ENCODE assay signal across 8 cellular contexts in the genomic region with DNA sequence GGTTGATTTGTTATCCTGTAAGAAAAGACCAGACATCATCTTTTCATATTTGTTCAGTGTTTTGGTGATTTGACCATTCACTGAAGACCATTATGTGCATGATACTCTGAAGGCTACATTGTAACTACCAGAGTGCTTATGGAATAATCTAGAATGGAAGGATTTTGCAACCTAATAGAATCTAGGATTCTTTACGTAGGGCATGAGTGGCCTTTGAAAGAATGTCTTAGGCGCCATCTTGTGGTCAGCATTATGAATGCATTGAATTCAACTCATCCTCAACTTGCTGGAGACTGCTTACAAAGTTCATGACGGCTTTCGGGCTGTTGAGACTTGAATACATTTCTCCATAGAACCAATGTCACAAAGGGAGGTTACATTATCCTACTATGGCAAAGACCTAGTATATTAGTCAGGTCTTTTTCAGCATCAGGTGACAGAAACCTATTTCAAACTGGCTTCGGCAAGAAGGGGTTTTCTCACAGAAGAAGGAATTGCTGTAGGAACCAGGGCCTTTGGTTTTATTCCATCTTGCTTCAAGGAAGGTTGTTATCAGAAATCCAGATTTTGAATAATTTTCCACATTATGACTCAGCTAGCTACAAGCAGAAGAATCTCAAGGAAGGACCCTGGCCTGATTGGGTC.
DNase-seq lines count a peak whose midpoint lies in the region; ATAC-seq and TF ChIP-seq lines count a peak whose summit lies in the region.

No MANE protein-coding gene starts in this region.

- H3K9ac ChIP-seq in KMS-11 = no peak overlapping the region

- no peak overlapping the region for H3K27ac Mint-ChIP-seq in activated naive CD8-positive, alpha-beta T cell treated with anti-CD3 and anti-CD28 coated beads, Interleukin-2, amount 50 U/mL, for 24 hours

- H3K4me3 ChIP-seq in KMS-11 (IDR thresholded peaks at IDR 0.05; ENCODE audit: insufficient read depth, low read depth, low read length) = no peak overlapping the region
- H3K4me3 ChIP-seq in cardiac muscle cell = no peak overlapping the region

- H3K79me2 ChIP-seq in KMS-11 (ENCODE audit: insufficient read depth, low read depth) = no peaks in the 10 kb centered on the region

- no peak overlapping the region for H3K4me2 ChIP-seq in KMS-11

- H3K36me3 ChIP-seq in KMS-11 (ENCODE audit: insufficient read depth) = no peaks in the 10 kb centered on the region
- no peaks in the 10 kb centered on the region for H3K36me3 ChIP-seq in cardiac muscle cell

- H3K27ac ChIP-seq in KMS-11 (no peak overlapping the region), cardiac muscle cell (no peak overlapping the region)

- peaks cover 11% of the 10 kb centered on the region for H3K27me3 Mint-ChIP-seq in activated naive CD8-positive, alpha-beta T cell treated with anti-CD3 and anti-CD28 coated beads, Interleukin-2, amount 50 U/mL, for 24 hours

- H3K4me1 ChIP-seq in KMS-11 (ENCODE audit: low read depth, poor library complexity, severe bottlenecking) (no peaks in the 10 kb centered on the region), cardiac muscle cell (ENCODE audit: low read depth) (no peaks in the 10 kb centered on the region)

- no peaks in the 10 kb centered on the region; the same call in 1 of the 2 replicates for H3K27me3 ChIP-seq in KMS-11 (ENCODE audit: insufficient read depth, low read depth)
- peaks cover 8% of the 10 kb centered on the region for H3K27me3 ChIP-seq in cardiac muscle cell

- no peak overlapping the region for H2AFZ ChIP-seq in KMS-11 (ENCODE audit: low read depth)

- TF ChIP-seq CTCF in KMS-11 (conservative IDR thresholded peaks at IDR 0.05; ENCODE audit: low read depth, low read length) (peak; percentile 92), cardiac muscle cell (IDR thresholded peaks at IDR 0.05; ENCODE audit: low read depth, low read length) (peak; percentile 74)

- H3K9me3 ChIP-seq in cardiac muscle cell (ENCODE audit: low read depth) = no peaks in the 10 kb centered on the region

- ATAC-seq in GM21360 (IDR thresholded peaks at IDR 0.05; ENCODE audit: unreplicated experiment) (peak; percentile 67), GM19324 (IDR thresholded peaks at IDR 0.05; ENCODE audit: low FRiP score, unreplicated experiment) (no peak)
- ATAC-seq in activated naive CD8-positive, alpha-beta T cell treated with anti-CD3 and anti-CD28 coated beads, Interleukin-2, amount 50 U/mL, for 24 hours = peak; percentile 54

- H3K36me3 Mint-ChIP-seq in activated naive CD8-positive, alpha-beta T cell treated with anti-CD3 and anti-CD28 coated beads, Interleukin-2, amount 50 U/mL, for 24 hours (ENCODE audit: low read depth) = no peaks in the 10 kb centered on the region

- no peak overlapping the region for H3K4me3 Mint-ChIP-seq in activated naive CD8-positive, alpha-beta T cell treated with anti-CD3 and anti-CD28 coated beads, Interleukin-2, amount 50 U/mL, for 24 hours

- H3K9me3 Mint-ChIP-seq in activated naive CD8-positive, alpha-beta T cell treated with anti-CD3 and anti-CD28 coated beads, Interleukin-2, amount 50 U/mL, for 24 hours = no peaks in the 10 kb centered on the region

- peak; percentile 41 for DNase-seq in DMS153 (lab: John Stamatoyannopoulos, UW)
- DNase-seq in RPMI8226 = peak; percentile 59
- DNase-seq in activated naive CD8-positive, alpha-beta T cell treated with anti-CD3 and anti-CD28 coated beads, Interleukin-2, amount 50 U/mL, for 24 hours = peak; percentile 44
- DNase-seq in cardiac muscle cell (ENCODE audit: low read depth in 1 of 2, low spot score in 1 of 2) = peak; percentile 81 to 88
- DNase-seq in putamen (ENCODE audit: low spot score) = peak; percentile 71

- H4K20me1 ChIP-seq in KMS-11 (ENCODE audit: insufficient read depth) = no peaks in the 10 kb centered on the region

- H3K4me1 Mint-ChIP-seq in activated naive CD8-positive, alpha-beta T cell treated with anti-CD3 and anti-CD28 coated beads, Interleukin-2, amount 50 U/mL, for 24 hours = peaks cover 2% of the 10 kb centered on the region
